21 cellular contexts compared by ENCODE assay signal in the genomic region with DNA sequence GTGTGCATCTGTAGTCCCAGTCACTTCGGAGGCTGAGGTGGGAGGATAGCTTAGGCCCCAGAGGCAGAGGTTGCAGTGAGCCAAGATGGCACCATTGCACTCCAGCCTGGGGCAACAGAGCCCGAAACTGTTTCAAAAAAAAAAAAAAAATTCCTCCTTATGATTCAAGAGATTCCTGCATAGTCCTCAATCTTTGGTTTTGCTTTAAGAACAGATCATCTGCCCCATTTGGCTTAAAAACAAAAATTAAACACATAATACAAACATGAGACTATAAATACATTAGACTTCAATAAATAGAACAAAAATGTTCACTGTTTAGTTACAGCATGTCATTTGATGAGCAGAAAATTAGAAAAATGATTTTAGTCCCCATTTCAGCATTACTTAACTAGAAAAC.
DNase-seq lines count a peak whose midpoint lies in the region; ATAC-seq, FAIRE-seq and TF ChIP-seq lines count a peak whose summit lies in the region.
"Had no signal": no experiment of that assay in that cellular context is flagged by ENCODE, and none has a peak within 500 bp of the region (broad histone marks: within the 10 kb centered on the region; RNA-seq: fewer than 3 reads in every experiment).

No MANE protein-coding gene starts in this region.

- H3K27me3 Mint-ChIP-seq in Caco-2 (ENCODE audit: insufficient read depth, unreplicated experiment) (no peaks in the 10 kb centered on the region), MCF 10A (ENCODE audit: insufficient read depth, unreplicated experiment) (no peaks in the 10 kb centered on the region), WTC11 (ENCODE audit: low read depth) (no peaks in the 10 kb centered on the region)
- no peaks in the 10 kb centered on the region for H3K27me3 Mint-ChIP-seq in activated T-cell treated with anti-CD3 and anti-CD28 coated beads, Interleukin-2, amount 50 U/mL, for 72 hours (ENCODE audit: low read depth)

- intact Hi-C loops in Caco-2 (cut with micrococcal nuclease; ENCODE audit: unreplicated experiment) (no loop called here), HepG2 (cut with micrococcal nuclease; ENCODE audit: unreplicated experiment) (no loop called here), MCF 10A (cut with micrococcal nuclease) (no loop called here)

- H3K4me2 ChIP-seq in HepG2 (ENCODE audit: low read depth, low read length), result peak overlapping the region; percentile 39

- peaks cover 19% of the 10 kb centered on the region for H3K4me1 Mint-ChIP-seq in Caco-2 (ENCODE audit: low read depth, unreplicated experiment)
- H3K4me1 Mint-ChIP-seq in activated T-cell treated with anti-CD3 and anti-CD28 coated beads, Interleukin-2, amount 50 U/mL, for 72 hours (ENCODE audit: low read depth), result no peaks in the 10 kb centered on the region
- no peaks in the 10 kb centered on the region for H3K4me1 Mint-ChIP-seq in MCF 10A (ENCODE audit: insufficient read depth, unreplicated experiment)
- peaks cover 33% of the 10 kb centered on the region for H3K4me1 Mint-ChIP-seq in WTC11
- H3K4me1 Mint-ChIP-seq: CD14-positive monocyte had no signal

- no peak for TF ChIP-seq RAD21 in HepG2 (CRISPR knock-in tag; IDR thresholded peaks at IDR 0.05)

- ATAC-seq in HepG2 (no peak), thoracic aorta (ENCODE audit: insufficient number of reproducible peaks, low FRiP score, low read depth) (no peak), GM18517 (IDR thresholded peaks at IDR 0.05; ENCODE audit: unreplicated experiment) (no peak), WTC11 (no peak)
- no peak for ATAC-seq in activated T-cell treated with anti-CD3 and anti-CD28 coated beads, Interleukin-2, amount 50 U/mL, for 72 hours (replicated peaks in 1 of 2)
- ATAC-seq: A549, K562, PC-3 had no signal

- TF ChIP-seq EP300 in HepG2 (IDR thresholded peaks at IDR 0.05; ENCODE audit: low read depth in 2 of 2, low read length in 2 of 2) (no peak), HepG2 (CRISPR knock-in tag; IDR thresholded peaks at IDR 0.05; ENCODE audit: borderline replicate concordance) (no peak)

- TF ChIP-seq CTCF in Caco-2 (IDR thresholded peaks at IDR 0.05; ENCODE audit: insufficient read depth in 1 of 2, low read depth in 1 of 2, low read length in 1 of 2, severe bottlenecking in 1 of 2, unreplicated experiment in 1 of 2) (no peak), VCaP (conservative IDR thresholded peaks at IDR 0.05) (no peak), HepG2 (CRISPR knock-in tag; IDR thresholded peaks at IDR 0.05) (no peak), thoracic aorta (IDR thresholded peaks at IDR 0.05) (no peak), MCF 10A (IDR thresholded peaks at IDR 0.05; ENCODE audit: unreplicated experiment) (no peak), WTC11 (IDR thresholded peaks at IDR 0.05) (no peak)

- 96% methylated on average over 2 of the region's 2 CpGs for WGBS in HepG2 (ENCODE audit: low lambda C conversion rate)

- H3K4me3 Mint-ChIP-seq in Caco-2 (ENCODE audit: unreplicated experiment) (no peak overlapping the region), MCF 10A (ENCODE audit: unreplicated experiment) (no peak overlapping the region), WTC11 (no peak overlapping the region)
- H3K4me3 Mint-ChIP-seq in activated T-cell treated with anti-CD3 and anti-CD28 coated beads, Interleukin-2, amount 50 U/mL, for 72 hours, result no peak overlapping the region
- H3K4me3 Mint-ChIP-seq: CD14-positive monocyte had no signal

- FAIRE-seq in HepG2 (lab: Jason Lieb, UNC), result no peak
- FAIRE-seq: A549, D721Med, H1, HTR-8/SVneo, K562 had no signal

- H3K27ac ChIP-seq in VCaP (peak overlapping the region; percentile 75), HepG2 (ENCODE audit: extremely low read length, insufficient read depth, low read length) (peak overlapping the region; percentile 89), thoracic aorta (peak overlapping the region; percentile 48 to 67)

- H3K4me3 ChIP-seq in Caco-2 (ENCODE audit: low read depth, low read length) (no peak overlapping the region), HepG2 (replicated peaks in 1 of 3; ENCODE audit: insufficient read depth in 1 of 3, low read depth in 2 of 3, low read length in 3 of 3) (no peak overlapping the region; a peak in 1 of 6 replicates), thoracic aorta (no peak overlapping the region)
- H3K4me3 ChIP-seq: A549, K562 had no signal

- H3K36me3 ChIP-seq in Caco-2 (ENCODE audit: control insufficient read depth, insufficient read depth, low read length) (peaks cover 3% of the 10 kb centered on the region), HepG2 (replicated peaks in 1 of 2; ENCODE audit: control insufficient read depth in 1 of 2, insufficient read depth in 2 of 2, low read length in 2 of 2) (0 out of 5 replicates have a peak, but pooled peaks cover 0 to 1% of the 10 kb centered on the region in 2 experiments), thoracic aorta (no peaks in the 10 kb centered on the region)

- no TSS peak for BruUV-seq in Caco-2 (replicated peaks; lab: Mats Ljungman, UMichigan)
- TSS peak; percentile 24 for BruUV-seq in HepG2 (replicated peaks; lab: Mats Ljungman, UMichigan)
- no TSS peak for BruUV-seq in MCF 10A (replicated peaks; lab: Mats Ljungman, UMichigan)

- H3K9me3 ChIP-seq in Caco-2 (peaks cover 6% of the 10 kb centered on the region; the same call in 1 of the 2 replicates), HepG2 (ENCODE audit: low read length) (no peaks in the 10 kb centered on the region), thoracic aorta (no peaks in the 10 kb centered on the region)
- H3K9me3 ChIP-seq: A549 had no signal

- in situ Hi-C loops in HepG2 (cut with HindIII; ENCODE audit: extremely low pct_ligation_motif_present, low pct_unique_long_range_greater_than_20kb), result loop anchor here (5.0 to 25.0 kb wide), 2 partner anchors 128 to 178 kb away; a partner anchor contains a TSS

- H2AFZ ChIP-seq in HepG2 (ENCODE audit: low read length), result no peak overlapping the region

- H3K4me1 ChIP-seq in Caco-2, result peaks cover 69% of the 10 kb centered on the region
- peaks cover 68% of the 10 kb centered on the region for H3K4me1 ChIP-seq in HepG2 (ENCODE audit: insufficient read depth, low read length)
- H3K4me1 ChIP-seq in thoracic aorta (ENCODE audit: control insufficient read depth in 1 of 2, low read depth in 2 of 2), result peaks cover 41 to 60% of the 10 kb centered on the region in 2 donors

- H3K9ac ChIP-seq in HepG2 (ENCODE audit: insufficient read depth, low read depth, low read length), result peak overlapping the region; percentile 33

- CTCF ChIA-PET in Caco-2 (lab: Charles Lee), result interaction anchor here (1.5 kb wide), 1 partner anchor 12 kb away, joined by 7 read pairs; no protein-coding TSS in a partner anchor
- CTCF ChIA-PET in HepG2 (lab: Yijun Ruan, JAX; ENCODE audit: low intra/inter-chr PET ratio, low total read pairs), result no interaction called here
- CTCF ChIA-PET in MCF 10A (lab: Yijun Ruan, JAX), result interaction anchor here (0.8 to 1.6 kb wide), 4 partner anchors 11 to 140 kb away, joined by 3 to 8 read pairs (median 4); no protein-coding TSS in a partner anchor
- CTCF ChIA-PET in WTC11 (lab: Charles Lee), result interaction anchor here (0.5 kb wide), 1 partner anchor 16 kb away, joined by 5 read pairs; no protein-coding TSS in a partner anchor

- POLR2A ChIA-PET in Caco-2 (lab: Charles Lee), result no interaction called here
- POLR2A ChIA-PET in HepG2 (lab: Yijun Ruan, JAX), result interaction anchor here (1.3 to 4.7 kb wide), 3 partner anchors 11 to 132 kb away, joined by 11 to 25 read pairs (median 24); a partner anchor contains a TSS
- POLR2A ChIA-PET in MCF 10A (lab: Yijun Ruan, JAX), result interaction anchor here (1.5 to 1.7 kb wide), 2 partner anchors 12 to 183 kb away, joined by 3 to 8 read pairs; no protein-coding TSS in a partner anchor
- POLR2A ChIA-PET in WTC11 (lab: Charles Lee), result no interaction called here

- DNase-seq in Caco-2, result no peak
- no peak for DNase-seq in HepG2 (ENCODE audit: low spot score)
- no peak for DNase-seq in thoracic aorta (ENCODE audit: low spot score)
- DNase-seq in activated T-cell treated with anti-CD3 and anti-CD28 coated beads, Interleukin-2, amount 50 U/mL, for 72 hours, result no peak
- no peak for DNase-seq in MCF 10A (ENCODE audit: unreplicated experiment)
- no peak for DNase-seq in WTC11 (ENCODE audit: low spot score)
- DNase-seq: DMS79 treated with DMSO at 0.1 percent for 48 hours, GDM1, NCI-H1092 treated with DMSO at 0.1 percent for 48 hours, NCI-H1694, NCI-H2107, NCI-H226, PC-3 had no signal

- H3K27ac Mint-ChIP-seq in Caco-2 (ENCODE audit: unreplicated experiment) (peak overlapping the region; percentile 95), MCF 10A (ENCODE audit: low read depth, unreplicated experiment) (no peak overlapping the region), WTC11 (no peak overlapping the region)
- no peak overlapping the region for H3K27ac Mint-ChIP-seq in activated T-cell treated with anti-CD3 and anti-CD28 coated beads, Interleukin-2, amount 50 U/mL, for 72 hours

- H3K79me2 ChIP-seq in HepG2 (ENCODE audit: insufficient read depth, low read length), result no peaks in the 10 kb centered on the region

- TF ChIP-seq POLR2A in HepG2 (IDR thresholded peaks at IDR 0.05; ENCODE audit: insufficient read depth in 1 of 2, low read depth in 2 of 2, low read length in 2 of 2), result no peak

- no peaks in the 10 kb centered on the region for H4K20me1 ChIP-seq in HepG2 (ENCODE audit: insufficient read depth, low read length)

- H3K36me3 Mint-ChIP-seq in Caco-2 (ENCODE audit: insufficient read depth, unreplicated experiment), result peaks cover 77% of the 10 kb centered on the region
- H3K36me3 Mint-ChIP-seq in activated T-cell treated with anti-CD3 and anti-CD28 coated beads, Interleukin-2, amount 50 U/mL, for 72 hours (ENCODE audit: insufficient read depth in 2 of 2), result no peaks in the 10 kb centered on the region
- H3K36me3 Mint-ChIP-seq in MCF 10A (ENCODE audit: insufficient read depth, unreplicated experiment), result peaks cover 43% of the 10 kb centered on the region
- peaks cover 80% of the 10 kb centered on the region for H3K36me3 Mint-ChIP-seq in WTC11
- H3K36me3 Mint-ChIP-seq: CD14-positive monocyte had no signal

- H3K27me3 ChIP-seq in Caco-2 (replicated peaks; ENCODE audit: control insufficient read depth, insufficient read depth, low read length) (no peaks in the 10 kb centered on the region), HepG2 (ENCODE audit: control insufficient read depth in 1 of 2, insufficient read depth in 2 of 2, low read length in 2 of 2) (no peaks in the 10 kb centered on the region), thoracic aorta (replicated peaks; ENCODE audit: insufficient read depth) (no peaks in the 10 kb centered on the region)

- H3K9me3 Mint-ChIP-seq in Caco-2 (ENCODE audit: unreplicated experiment), result peaks cover 12% of the 10 kb centered on the region
- no peaks in the 10 kb centered on the region for H3K9me3 Mint-ChIP-seq in activated T-cell treated with anti-CD3 and anti-CD28 coated beads, Interleukin-2, amount 50 U/mL, for 72 hours
- no peaks in the 10 kb centered on the region for H3K9me3 Mint-ChIP-seq in MCF 10A (ENCODE audit: unreplicated experiment)
- peaks cover 49% of the 10 kb centered on the region for H3K9me3 Mint-ChIP-seq in WTC11

TF ChIP-seq in HepG2, 621 proteins besides CTCF, POLR2A, EP300 and RAD21 (continues in another document):
- TF ChIP-seq RXRB (CRISPR knock-in tag; IDR thresholded peaks at IDR 0.05; ENCODE audit: borderline replicate concordance), result no peak

Comparison
In these comparisons a context has a peak if more than half of its experiments do, and no peak if none do; other contexts are left out.
1. POLR2A ChIA-PET loops: an anchor here in HepG2 (1.3 to 4.7 kb wide) and MCF 10A (1.5 to 1.7 kb wide); none called in Caco-2 and WTC11.